Comparison of ENCODE assay signal across 11 cellular contexts in genomic region chr18:55406374-55407045, GRCh38.
DNase-seq lines count a peak whose midpoint lies in the region; ATAC-seq and TF ChIP-seq lines count a peak whose summit lies in the region.
"Had no signal": no experiment of that assay in that cellular context is flagged by ENCODE, and none has a peak within 500 bp of the region (broad histone marks: within the 10 kb centered on the region; RNA-seq: fewer than 3 reads in every experiment).

No MANE protein-coding gene starts in this region.

- peak overlapping the region; percentile 12 for H3K27ac Mint-ChIP-seq in nephron progenitor cell

- H3K4me1 ChIP-seq in Peyer's patch, result peaks cover 0 to 4% (median 0%) of the 10 kb centered on the region in 4 donors

- H3K4me3 Mint-ChIP-seq in nephron progenitor cell, result no peak overlapping the region

- peak; percentile 77 for DNase-seq in DMS 273 (lab: John Stamatoyannopoulos, UW; ENCODE audit: unreplicated experiment)
- DNase-seq in NCI-H2029 (lab: John Stamatoyannopoulos, UW), result peak; percentile 16
- DNase-seq in brain microvascular endothelial cell, result no peak
- no peak for DNase-seq in nephron progenitor cell
- no peak for DNase-seq in T-helper 9 cell
- no peak for DNase-seq in Peyer's patch
- no peak for DNase-seq in SW 1271 (lab: John Stamatoyannopoulos, UW)

- no peaks in the 10 kb centered on the region for H3K27me3 ChIP-seq in brain microvascular endothelial cell (replicated peaks)
- no peaks in the 10 kb centered on the region for H3K27me3 ChIP-seq in Peyer's patch
- H3K27me3 ChIP-seq: adrenal gland had no signal

- TF ChIP-seq CTCF in brain microvascular endothelial cell (IDR thresholded peaks at IDR 0.05; ENCODE audit: low read depth, low read length, missing control alignments) (no peak), nephron progenitor cell (IDR thresholded peaks at IDR 0.05) (no peak), Peyer's patch (IDR thresholded peaks at IDR 0.05) (no peak)

- ATAC-seq in HG03378 (IDR thresholded peaks at IDR 0.05; ENCODE audit: unreplicated experiment), result no peak
- ATAC-seq: HCT116 had no signal

- in situ Hi-C loops in brain microvascular endothelial cell (cut with HindIII; ENCODE audit: low pct_ligation_motif_present, low sequenced_read_pairs), result no loop called here

- no peaks in the 10 kb centered on the region for H3K9me3 Mint-ChIP-seq in nephron progenitor cell

- H3K4me3 ChIP-seq in brain microvascular endothelial cell (ENCODE audit: low read depth, low read length) (peak overlapping the region; percentile 2), Peyer's patch (no peak overlapping the region)
- H3K4me3 ChIP-seq: adrenal gland, PC-9 had no signal

- peaks cover 12% of the 10 kb centered on the region for H3K36me3 Mint-ChIP-seq in nephron progenitor cell (ENCODE audit: low read depth)

- H3K27me3 Mint-ChIP-seq in nephron progenitor cell (ENCODE audit: low read depth, poor library complexity), result no peaks in the 10 kb centered on the region

- TF ChIP-seq POLR2A in Peyer's patch (IDR thresholded peaks at IDR 0.05), result no peak

- H3K27ac ChIP-seq in brain microvascular endothelial cell, result no peak overlapping the region
- H3K27ac ChIP-seq in Peyer's patch, result no peak overlapping the region
- H3K27ac ChIP-seq: PC-9 had no signal

- no peaks in the 10 kb centered on the region for H3K9me3 ChIP-seq in Peyer's patch
- H3K9me3 ChIP-seq: adrenal gland had no signal

- peaks cover 69% of the 10 kb centered on the region for H3K4me1 Mint-ChIP-seq in nephron progenitor cell

- no peaks in the 10 kb centered on the region for H3K36me3 ChIP-seq in brain microvascular endothelial cell (replicated peaks)
- H3K36me3 ChIP-seq in Peyer's patch, result no peaks in the 10 kb centered on the region
- H3K36me3 ChIP-seq: adrenal gland had no signal

Comparison
In these comparisons a context has a peak if more than half of its experiments do, and no peak if none do; other contexts are left out.
1. DNase-seq: peak in DMS 273 (single experiment) and NCI-H2029 (single experiment); none in brain microvascular endothelial cell (single experiment), nephron progenitor cell (single experiment), T-helper 9 cell (single experiment), Peyer's patch (0 of 3) and SW 1271 (0 of 2).